Comparison of ENCODE assay signal across 27 cellular contexts in genomic region chr14:40100544-40101196, GRCh38.
"Had no signal": no experiment of that assay in that cellular context is flagged by ENCODE, and none has a peak within 500 bp of the region (broad histone marks: within the 10 kb centered on the region; RNA-seq: fewer than 3 reads in every experiment).

No MANE protein-coding gene starts in this region.

- H3K36me3 ChIP-seq: stomach, suprapubic skin, thoracic aorta, thyroid gland, tibial artery, tibial nerve, transverse colon, upper lobe of left lung, upper lobe of right lung, uterus, vagina had no signal

- FAIRE-seq: urothelium cell line had no signal

- DNase-seq: stimulated activated CD4-positive, alpha-beta T cell treated with anti-CD3 and anti-CD28 coated beads, Interleukin-2, amount 100 ng/mL, for 48 hours; stimulated activated CD4-positive, alpha-beta T cell treated with anti-CD3 and anti-CD28 coated beads, Interleukin-4, amount 100 ng/mL, for 1 hour; stimulated activated CD4-positive, alpha-beta T cell treated with anti-CD3 and anti-CD28 coated beads, Interleukin-4, amount 100 ng/mL, for 24 hours; stimulated activated CD4-positive, alpha-beta T cell treated with anti-CD3 and anti-CD28 coated beads, Interleukin-4, amount 100 ng/mL, for 4 hours; stimulated activated CD8-positive, alpha-beta memory T cell treated with anti-CD3 and anti-CD28 coated beads, Interleukin-4, amount 100 ng/mL, for 48 hours; stimulated activated naive B cell treated with anti-CD40 and anti-IgM and Interleukin-4, amounts not matched to agents 10 μg/mL and 1 μg/mL and 100 μg/mL, for 72 hours; stimulated activated naive CD4-positive, alpha-beta T cell; stimulated activated naive CD4-positive, alpha-beta T cell treated with Interleukin-2 at 50 U/mL for 16 hours; stimulated activated naive CD8-positive, alpha-beta T cell treated with anti-CD3 and anti-CD28 coated beads, Interleukin-15, amount 100 ng/mL, for 72 hours; stimulated activated naive CD8-positive, alpha-beta T cell treated with anti-CD3 and anti-CD28 coated beads, Interleukin-15, Interleukin-2, amounts not matched to agents 100 U/mL and 50 U/mL, for 24 hours; stomach; substantia nigra; testis; thyroid gland; tibial artery; transverse colon; trophoblast cell; upper lobe of left lung; upper lobe of right lung; uterus had no signal

- H3K27ac ChIP-seq: stomach, suprapubic skin, testis, thoracic aorta, thyroid gland, tibial artery, tibial nerve, transverse colon, upper lobe of left lung, upper lobe of right lung, uterus, vagina had no signal

- H3K4me3 ChIP-seq: stomach, suprapubic skin, testis, thoracic aorta, thyroid gland, tibial artery, tibial nerve, transverse colon, upper lobe of left lung, upper lobe of right lung, uterus, vagina had no signal

- H3K4me1 ChIP-seq: stomach, suprapubic skin, testis, thyroid gland, tibial artery, tibial nerve, transverse colon, upper lobe of left lung, upper lobe of right lung, uterus, vagina had no signal

- ATAC-seq: stimulated activated effector memory CD8-positive, alpha-beta T cell treated with anti-CD3 and anti-CD28 coated beads, Interleukin-12 subunit alpha, Interleukin-12 subunit beta, amount 100 ng/mL, for 72 hours; stimulated activated memory B cell treated with anti-CD40 and anti-IgM and Interleukin-4, amounts not matched to agents 10 μg/mL and 1 μg/mL and 100 μg/mL, for 72 hours; stimulated activated naive B cell treated with anti-CD40 and anti-IgM and Interleukin-4, amounts not matched to agents 10 μg/mL and 1 μg/mL and 100 μg/mL, for 72 hours; stimulated activated naive CD8-positive, alpha-beta T cell treated with anti-CD3 and anti-CD28 coated beads, Interleukin-15, amount 100 ng/mL, for 72 hours; stimulated activated naive CD8-positive, alpha-beta T cell treated with anti-CD3 and anti-CD28 coated beads, Interleukin-15, Interleukin-2, amounts not matched to agents 100 U/mL and 50 U/mL, for 24 hours; upper lobe of right lung had no signal

- H3K27me3 ChIP-seq: stomach, suprapubic skin, testis, thyroid gland, tibial artery, tibial nerve, transverse colon, upper lobe of left lung, upper lobe of right lung, uterus, vagina had no signal

- H3K9me3 ChIP-seq: suprapubic skin, testis, thoracic aorta, thyroid gland, tibial artery, upper lobe of right lung, uterus, vagina had no signal
